15 cellular contexts compared by ENCODE assay signal in genomic region chr18:63604791-63605567, GRCh38. TPM values are rescaled to one million over a fixed set of nuclear protein-coding genes. Genes with fewer than 3 reads are reported as not detected.
DNase-seq lines count a peak whose midpoint lies in the region; ATAC-seq and TF ChIP-seq lines count a peak whose summit lies in the region.
"Had no signal": no experiment of that assay in that cellular context is flagged by ENCODE, and none has a peak within 500 bp of the region (broad histone marks: within the 10 kb centered on the region; RNA-seq: fewer than 3 reads in every experiment).

No MANE protein-coding gene starts in this region.

- no peaks in the 10 kb centered on the region for H4K20me1 ChIP-seq in OCI-LY3 (ENCODE audit: insufficient read depth, low read length)

- no peak overlapping the region for H3K4me2 ChIP-seq in OCI-LY3 (ENCODE audit: low read length)

- H3K4me1 Mint-ChIP-seq in HFFc6 (ENCODE audit: low read depth), result peaks cover 46% of the 10 kb centered on the region
- H3K4me1 Mint-ChIP-seq: activated naive CD8-positive, alpha-beta T cell treated with anti-CD3 and anti-CD28 coated beads for 36 hours had no signal

- H3K4me1 ChIP-seq in OCI-LY3 (ENCODE audit: low read length), result peaks cover 52% of the 10 kb centered on the region
- peaks cover 14% of the 10 kb centered on the region for H3K4me1 ChIP-seq in foreskin keratinocyte
- H3K4me1 ChIP-seq: vagina had no signal

- peak; percentile 41 for DNase-seq in AG20443 (ENCODE audit: low spot score)
- DNase-seq in HFFc6, result peak; percentile 79
- DNase-seq in foreskin keratinocyte, result peak; percentile 90 to 96
- DNase-seq in inferior parietal cortex (ENCODE audit: extremely low spot score), result no peak
- DNase-seq in NCI-H748 (lab: John Stamatoyannopoulos, UW; ENCODE audit: unreplicated experiment), result no peak
- no peak for DNase-seq in mesenteric fat pad (ENCODE audit: low spot score)
- DNase-seq in HEK293T (ENCODE audit: extremely low spot score), result no peak
- DNase-seq: activated B cell treated with CpG ODN at 0.5 μM for 24 hours; activated naive CD8-positive, alpha-beta T cell treated with anti-CD3 and anti-CD28 coated beads for 36 hours; NCI-H1417 treated with DMSO at 0.1 percent for 48 hours had no signal

- 0 out of 2 replicates have a peak, but pooled peaks cover 4% of the 10 kb centered on the region for H3K9me3 ChIP-seq in OCI-LY3 (ENCODE audit: insufficient read depth, low read length)
- H3K9me3 ChIP-seq: vagina had no signal

- H3K9me3 Mint-ChIP-seq in HFFc6, result no peaks in the 10 kb centered on the region
- H3K9me3 Mint-ChIP-seq: activated B cell treated with CpG ODN at 0.5 μM for 24 hours; activated naive CD8-positive, alpha-beta T cell treated with anti-CD3 and anti-CD28 coated beads for 36 hours had no signal

- H3K27me3 ChIP-seq in OCI-LY3 (ENCODE audit: low read depth, low read length) (no peaks in the 10 kb centered on the region), foreskin keratinocyte (no peaks in the 10 kb centered on the region)
- H3K27me3 ChIP-seq: vagina had no signal

- H3K36me3 ChIP-seq in OCI-LY3 (replicated peaks; ENCODE audit: low read depth, low read length), result peaks cover 5% of the 10 kb centered on the region
- H3K36me3 ChIP-seq: vagina had no signal

- peak overlapping the region; percentile 25 for H2AFZ ChIP-seq in OCI-LY3 (ENCODE audit: low read depth, low read length)

- CTCF ChIA-PET in HEK293T (lab: Yijun Ruan, JAX), result no interaction called here

- POLR2A ChIA-PET in HEK293T (lab: Yijun Ruan, JAX), result no interaction called here

- no peaks in the 10 kb centered on the region for H3K79me2 ChIP-seq in OCI-LY3 (ENCODE audit: low read length)

- TF ChIP-seq CTCF in HFFc6 (IDR thresholded peaks at IDR 0.05) (no peak), OCI-LY3 (IDR thresholded peaks at IDR 0.05; ENCODE audit: low read depth, low read length) (no peak), foreskin keratinocyte (conservative IDR thresholded peaks at IDR 0.05) (no peak)

- peak; percentile 97 for ATAC-seq in foreskin keratinocyte
- ATAC-seq: SK-N-SH treated with all-trans-retinoic acid at 6 μM for 48 hours had no signal

- H3K4me3 ChIP-seq in OCI-LY3 (ENCODE audit: low read length), result no peak overlapping the region
- H3K4me3 ChIP-seq: vagina had no signal

- no peaks in the 10 kb centered on the region for H3K27me3 Mint-ChIP-seq in HFFc6 (ENCODE audit: insufficient read depth)
- H3K27me3 Mint-ChIP-seq: activated B cell treated with CpG ODN at 0.5 μM for 24 hours; activated naive CD8-positive, alpha-beta T cell treated with anti-CD3 and anti-CD28 coated beads for 36 hours had no signal

- H3K27ac ChIP-seq in OCI-LY3 (ENCODE audit: low read length) (peak overlapping the region; percentile 81), foreskin keratinocyte (peak overlapping the region; percentile 74)
- H3K27ac ChIP-seq: vagina had no signal

- no peaks in the 10 kb centered on the region for H3K36me3 Mint-ChIP-seq in HFFc6 (ENCODE audit: low read depth)
- H3K36me3 Mint-ChIP-seq: activated naive CD8-positive, alpha-beta T cell treated with anti-CD3 and anti-CD28 coated beads for 36 hours had no signal

- H3K9ac ChIP-seq in OCI-LY3 (ENCODE audit: low read length), result no peak overlapping the region

- peak overlapping the region; percentile 60 for H3K27ac Mint-ChIP-seq in HFFc6
- H3K27ac Mint-ChIP-seq: activated B cell treated with CpG ODN at 0.5 μM for 24 hours; activated naive CD8-positive, alpha-beta T cell treated with anti-CD3 and anti-CD28 coated beads for 36 hours had no signal

- H3K4me3 Mint-ChIP-seq in HFFc6, result no peak overlapping the region
- H3K4me3 Mint-ChIP-seq: activated B cell treated with CpG ODN at 0.5 μM for 24 hours; activated naive CD8-positive, alpha-beta T cell treated with anti-CD3 and anti-CD28 coated beads for 36 hours had no signal

TF ChIP-seq in HEK293T, 16 proteins besides CTCF, POLR2A, EP300 and RAD21:
- no peak for TF ChIP-seq HDGF (IDR thresholded peaks at IDR 0.05; ENCODE audit: borderline replicate concordance)
- TF ChIP-seq L3MBTL2 (conservative IDR thresholded peaks at IDR 0.05), result no peak
- TF ChIP-seq ZNF384 (IDR thresholded peaks at IDR 0.05), result no peak
- TF ChIP-seq FOXA1 (IDR thresholded peaks at IDR 0.05), result no peak
- TF ChIP-seq TARDBP (IDR thresholded peaks at IDR 0.05), result no peak
- TF ChIP-seq ARNT (IDR thresholded peaks at IDR 0.05), result no peak
- TF ChIP-seq SP1 (IDR thresholded peaks at IDR 0.05), result no peak
- no peak for TF ChIP-seq LEF1 (IDR thresholded peaks at IDR 0.05; ENCODE audit: borderline replicate concordance)
- TF ChIP-seq BHLHE40 (IDR thresholded peaks at IDR 0.05; ENCODE audit: borderline replicate concordance), result no peak
- no peak for TF ChIP-seq NFRKB (IDR thresholded peaks at IDR 0.05)
- no peak for TF ChIP-seq SUZ12 (IDR thresholded peaks at IDR 0.05)
- TF ChIP-seq CTBP1 (IDR thresholded peaks at IDR 0.05; ENCODE audit: borderline replicate concordance), result no peak
- no peak for TF ChIP-seq FOXM1 (IDR thresholded peaks at IDR 0.05; ENCODE audit: borderline replicate concordance)
- no peak for TF ChIP-seq FOXK2 (IDR thresholded peaks at IDR 0.05)
- TF ChIP-seq PKNOX1 (IDR thresholded peaks at IDR 0.05), result no peak
- TF ChIP-seq ELF4 (IDR thresholded peaks at IDR 0.05), result no peak

RNA-seq across cellular contexts. Expression of gene SERPINB13, which starts 17.8 kb away (rescaled TPM):
- total RNA-seq in HFFc6 (2021; fragmentation: NEBNext Ultra II Directional; extraction: Animal tissue kit (Norgen Biotek cat#: 25700)), result not detected
- total RNA-seq in foreskin keratinocyte (5.9 and 6.0 TPM in 2 replicates), mesenteric fat pad (not detected)
- 2.0 and 2.7 TPM in 2 replicates for polyA plus RNA-seq in foreskin keratinocyte
- total RNA-seq: activated B cell treated with CpG ODN at 0.5 μM for 24 hours; activated naive CD8-positive, alpha-beta T cell treated with anti-CD3 and anti-CD28 coated beads for 36 hours; Daoy; fibroblast of villous mesenchyme had no signal

RNA-seq across cellular contexts. Expression of gene SERPINB4, which starts 39.1 kb away (rescaled TPM):
- total RNA-seq in HFFc6 (2021; fragmentation: NEBNext Ultra II Directional; extraction: Animal tissue kit (Norgen Biotek cat#: 25700)), result not detected
- total RNA-seq in foreskin keratinocyte (0.07 TPM in 1 of 2 replicates, not detected in the other), mesenteric fat pad (not detected)
- polyA plus RNA-seq in foreskin keratinocyte, result 0.07 TPM in 1 of 2 replicates, not detected in the other
- total RNA-seq: activated B cell treated with CpG ODN at 0.5 μM for 24 hours; activated naive CD8-positive, alpha-beta T cell treated with anti-CD3 and anti-CD28 coated beads for 36 hours; Daoy; fibroblast of villous mesenchyme had no signal

RNA-seq across cellular contexts. Expression of gene SERPINB3, which starts 56.7 kb away (rescaled TPM):
- total RNA-seq in HFFc6 (2021; fragmentation: NEBNext Ultra II Directional; extraction: Animal tissue kit (Norgen Biotek cat#: 25700)), result not detected
- total RNA-seq in foreskin keratinocyte (0.56 and 0.88 TPM in 2 replicates), mesenteric fat pad (not detected)
- 0.49 and 0.58 TPM in 2 replicates for polyA plus RNA-seq in foreskin keratinocyte
- total RNA-seq: activated B cell treated with CpG ODN at 0.5 μM for 24 hours; activated naive CD8-positive, alpha-beta T cell treated with anti-CD3 and anti-CD28 coated beads for 36 hours; Daoy; fibroblast of villous mesenchyme had no signal

Comparison
In these comparisons a context has a peak if more than half of its experiments do, and no peak if none do; other contexts are left out.
1. DNase-seq: peak in AG20443 (single experiment), HFFc6 (single experiment) and foreskin keratinocyte (2 of 2); none in inferior parietal cortex (single experiment), NCI-H748 (single experiment), mesenteric fat pad (single experiment) and HEK293T (single experiment).